8 cellular contexts compared by ENCODE assay signal in the genomic region with DNA sequence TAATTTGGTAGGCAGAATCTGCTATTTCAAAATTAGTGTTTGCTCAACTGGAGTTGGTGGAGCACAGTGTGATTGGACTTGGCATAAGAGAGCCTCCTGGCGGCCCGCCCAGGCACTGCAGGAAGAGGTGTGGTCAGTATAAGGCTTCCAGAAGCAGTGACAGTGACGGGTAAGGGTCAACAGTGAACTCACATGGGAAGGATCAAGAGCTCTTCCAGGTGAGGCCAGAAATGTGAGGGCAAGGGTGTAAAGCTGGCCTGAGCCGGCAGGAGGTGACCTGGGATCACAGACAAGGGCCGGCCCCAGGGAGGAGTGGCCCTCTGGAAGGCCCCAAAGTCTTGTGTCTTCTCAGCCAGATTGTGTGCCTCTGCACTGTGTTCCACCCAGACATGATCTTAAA.
A peak's percentile ranks its signal among the peaks of the same experiment; 100 is the strongest.
DNase-seq lines count a peak whose midpoint lies in the region; TF ChIP-seq lines count a peak whose summit lies in the region.

No MANE protein-coding gene starts in this region.

- no peaks in the 10 kb centered on the region for H3K9me3 ChIP-seq in vagina

- H3K36me3 ChIP-seq in H7 (replicated peaks; ENCODE audit: control insufficient read depth, insufficient read depth, low read length), result no peaks in the 10 kb centered on the region
- no peaks in the 10 kb centered on the region for H3K36me3 ChIP-seq in vagina

- DNase-seq in GM03348 (ENCODE audit: low spot score) (peak; percentile 77), H7 (peak; percentile 68), NCI-H1694 treated with DMSO at 0.1 percent for 48 hours (lab: John Stamatoyannopoulos, UW) (peak; percentile 1), dermis microvascular lymphatic vessel endothelial cell (ENCODE audit: low read depth in 2 of 2) (peak; percentile 23 to 56), lung microvascular endothelial cell (ENCODE audit: low read depth in 2 of 2) (peak; percentile 64 to 70), vagina (ENCODE audit: extremely low spot score in 2 of 2) (no peak)
- DNase-seq in activated CD4-positive, alpha-beta T cell treated with anti-CD3 and anti-CD28 coated beads for 48 hours, result peak; percentile 85
- DNase-seq in stimulated activated CD8-positive, alpha-beta memory T cell treated with anti-CD3 and anti-CD28 coated beads, Interleukin-4, amount 100 ng/mL, for 4 hours (ENCODE audit: low read depth in 2 of 2, low spot score in 1 of 2), result peak; percentile 13 to 23

- no peaks in the 10 kb centered on the region for H3K4me1 ChIP-seq in vagina

- TF ChIP-seq CTCF in vagina (IDR thresholded peaks at IDR 0.05), result peak in 1 of 3 experiments; percentile 21

- H3K27ac ChIP-seq in vagina, result no peak overlapping the region

- intact Hi-C loops in vagina (cut with DNase I), result no loop called here

- H3K27me3 ChIP-seq in H7 (ENCODE audit: control insufficient read depth, insufficient read depth, low read length) (no peaks in the 10 kb centered on the region), vagina (no peaks in the 10 kb centered on the region)

- no peak for TF ChIP-seq POLR2A in vagina (IDR thresholded peaks at IDR 0.05)

- H3K4me3 ChIP-seq in H7 (ENCODE audit: insufficient read depth, low read depth, low read length) (no peak overlapping the region), vagina (no peak overlapping the region)

Comparison
In these comparisons a context has a peak if more than half of its experiments do, and no peak if none do; other contexts are left out.
1. DNase-seq: peak in GM03348 (single experiment), H7 (single experiment), NCI-H1694 treated with DMSO at 0.1 percent for 48 hours (single experiment), activated CD4-positive, alpha-beta T cell treated with anti-CD3 and anti-CD28 coated beads for 48 hours (single experiment), dermis microvascular lymphatic vessel endothelial cell (2 of 2), lung microvascular endothelial cell (2 of 2) and stimulated activated CD8-positive, alpha-beta memory T cell treated with anti-CD3 and anti-CD28 coated beads, Interleukin-4, amount 100 ng/mL, for 4 hours (2 of 2); none in vagina (0 of 2).